Comparison of ENCODE assay signal across 8 cellular contexts in the genomic region with DNA sequence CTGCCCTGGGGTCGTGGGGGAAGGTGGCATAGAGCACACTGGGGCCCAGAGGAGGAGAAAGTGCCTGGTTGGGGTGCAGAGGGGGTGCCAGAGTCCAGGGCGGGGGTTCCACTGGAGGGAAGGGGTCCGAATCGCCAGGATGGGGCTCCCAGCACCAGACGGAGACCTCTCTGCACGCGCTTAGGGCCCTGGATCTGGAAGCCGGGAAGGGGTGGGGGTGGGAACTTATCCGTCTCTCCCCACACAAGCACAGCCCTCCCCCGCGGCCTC. TPM values are rescaled to one million over a fixed set of nuclear protein-coding genes. Genes with fewer than 3 reads are reported as not detected.
DNase-seq lines count a peak whose midpoint lies in the region; ATAC-seq and TF ChIP-seq lines count a peak whose summit lies in the region.

No MANE protein-coding gene starts in this region.

- TF ChIP-seq EP300 in Ishikawa (IDR thresholded peaks at IDR 0.05; ENCODE audit: borderline replicate concordance): no peak

- no peaks in the 10 kb centered on the region for H3K27me3 Mint-ChIP-seq in Calu3 (ENCODE audit: unreplicated experiment)

- no peaks in the 10 kb centered on the region for H3K27me3 ChIP-seq in iPS-15b (ENCODE audit: control insufficient read depth, insufficient read depth, low read length)

- H3K4me3 Mint-ChIP-seq in Calu3 (ENCODE audit: low read depth, unreplicated experiment): peak overlapping the region; percentile 88
- H3K4me3 Mint-ChIP-seq in stimulated activated effector memory CD8-positive, alpha-beta T cell treated with anti-CD3 and anti-CD28 coated beads, Interleukin-12 subunit alpha, Interleukin-12 subunit beta, amount 100 ng/mL, for 72 hours: peak overlapping the region; percentile 90

- BruUV-seq in Calu3 (replicated peaks; lab: Mats Ljungman, UMichigan): no TSS peak

- H3K4me1 Mint-ChIP-seq in Calu3 (ENCODE audit: low read depth, unreplicated experiment): no peaks in the 10 kb centered on the region
- peaks cover 16% of the 10 kb centered on the region for H3K4me1 Mint-ChIP-seq in stimulated activated effector memory CD8-positive, alpha-beta T cell treated with anti-CD3 and anti-CD28 coated beads, Interleukin-12 subunit alpha, Interleukin-12 subunit beta, amount 100 ng/mL, for 72 hours

- peak overlapping the region; percentile 79 for H3K4me3 ChIP-seq in iPS-15b (ENCODE audit: low read depth, low read length)

- no peak for DNase-seq in Calu3
- no peak for DNase-seq in stimulated activated effector memory CD8-positive, alpha-beta T cell treated with anti-CD3 and anti-CD28 coated beads, Interleukin-12 subunit alpha, Interleukin-12 subunit beta, amount 100 ng/mL, for 72 hours (ENCODE audit: low spot score in 2 of 2)
- DNase-seq in NCI-H187 (lab: John Stamatoyannopoulos, UW): no peak
- DNase-seq in cerebellum (ENCODE audit: low spot score): no peak

- peak overlapping the region; percentile 96 for H3K27ac ChIP-seq in angular gyrus (ENCODE audit: low read depth, low read length)

- H3K9ac ChIP-seq in iPS-15b (ENCODE audit: low read depth, low read length): peak overlapping the region; percentile 73

- H3K4me1 ChIP-seq in iPS-15b (ENCODE audit: control insufficient read depth, insufficient read depth, low read length): no peaks in the 10 kb centered on the region

- no peak for TF ChIP-seq RAD21 in Ishikawa (IDR thresholded peaks at IDR 0.05; ENCODE audit: low read depth)

- H3K9me3 Mint-ChIP-seq in Calu3 (ENCODE audit: low read depth, unreplicated experiment): no peaks in the 10 kb centered on the region
- no peaks in the 10 kb centered on the region for H3K9me3 Mint-ChIP-seq in stimulated activated effector memory CD8-positive, alpha-beta T cell treated with anti-CD3 and anti-CD28 coated beads, Interleukin-12 subunit alpha, Interleukin-12 subunit beta, amount 100 ng/mL, for 72 hours

- peaks cover 32% of the 10 kb centered on the region for H3K36me3 ChIP-seq in iPS-15b (ENCODE audit: control insufficient read depth, insufficient read depth, low read length)

- intact Hi-C loops in Calu3 (cut with micrococcal nuclease; ENCODE audit: unreplicated experiment): no loop called here

- peak overlapping the region; percentile 93 for H3K27ac Mint-ChIP-seq in Calu3 (ENCODE audit: unreplicated experiment)
- peak overlapping the region; percentile 94 for H3K27ac Mint-ChIP-seq in stimulated activated effector memory CD8-positive, alpha-beta T cell treated with anti-CD3 and anti-CD28 coated beads, Interleukin-12 subunit alpha, Interleukin-12 subunit beta, amount 100 ng/mL, for 72 hours

- H3K36me3 Mint-ChIP-seq in Calu3 (ENCODE audit: insufficient read depth, unreplicated experiment): peaks cover 74% of the 10 kb centered on the region
- peaks cover 78% of the 10 kb centered on the region for H3K36me3 Mint-ChIP-seq in stimulated activated effector memory CD8-positive, alpha-beta T cell treated with anti-CD3 and anti-CD28 coated beads, Interleukin-12 subunit alpha, Interleukin-12 subunit beta, amount 100 ng/mL, for 72 hours

- no peaks in the 10 kb centered on the region for H3K9me3 ChIP-seq in iPS-15b (ENCODE audit: control insufficient read depth, insufficient read depth, low read length)

- ATAC-seq in stimulated activated effector memory CD8-positive, alpha-beta T cell treated with anti-CD3 and anti-CD28 coated beads, Interleukin-12 subunit alpha, Interleukin-12 subunit beta, amount 100 ng/mL, for 72 hours: no peak
- no peak for ATAC-seq in esophagus mucosa

- TF ChIP-seq CTCF in Calu3 (IDR thresholded peaks at IDR 0.05; ENCODE audit: unreplicated experiment): no peak

- CTCF ChIA-PET in Calu3 (lab: Charles Lee): no interaction called here

TF ChIP-seq in Ishikawa, 13 proteins besides CTCF, POLR2A, EP300 and RAD21:
- peak; percentile 10; the same call in 1 of the 2 replicates for TF ChIP-seq ZBTB7A (IDR thresholded peaks at IDR 0.05; ENCODE audit: low read depth)
- TF ChIP-seq EGR1 (IDR thresholded peaks at IDR 0.05): no peak
TF ChIP-seq in Ishikawa: peak in this region for 1.

RNA-seq across cellular contexts. Expression of gene MIDN, which starts 2.8 kb away (rescaled TPM):
- total RNA-seq in Calu3 (2022) (61.8 and 72.4 TPM in 2 replicates), esophagus mucosa (99.3 TPM), cerebellum (13.6 TPM)

RNA-seq across cellular contexts. Expression of gene ATP5F1D, which starts 9.6 kb away (rescaled TPM):
- total RNA-seq in Calu3 (2022) (86.6 and 91.8 TPM in 2 replicates), esophagus mucosa (251 TPM), cerebellum (10.9 TPM)

RNA-seq across cellular contexts. Expression of gene CBARP, which starts 13.4 kb away (rescaled TPM):
- total RNA-seq in Calu3 (2022) (4.2 and 5.7 TPM in 2 replicates), esophagus mucosa (2.0 TPM), cerebellum (5.6 TPM)

RNA-seq across cellular contexts. Expression of gene CIRBP, which starts 18.0 kb away (rescaled TPM):
- total RNA-seq in Calu3 (2022) (102 and 112 TPM in 2 replicates), esophagus mucosa (172 TPM), cerebellum (328 TPM)

RNA-seq across cellular contexts. Expression of gene FAM174C, which starts 24.2 kb away (rescaled TPM):
- total RNA-seq in Calu3 (2022) (32.9 and 34.4 TPM in 2 replicates), esophagus mucosa (41.2 TPM), cerebellum (7.0 TPM)
